9 cellular contexts compared by ENCODE assay signal in genomic region chr22:40040927-40041326, GRCh38. TPM values are rescaled to one million over a fixed set of nuclear protein-coding genes. Genes with fewer than 3 reads are reported as not detected.
DNase-seq lines count a peak whose midpoint lies in the region; ATAC-seq and TF ChIP-seq lines count a peak whose summit lies in the region.
"Had no signal": no experiment of that assay in that cellular context is flagged by ENCODE, and none has a peak within 500 bp of the region (broad histone marks: within the 10 kb centered on the region; RNA-seq: fewer than 3 reads in every experiment).

No MANE protein-coding gene starts in this region.

- TF ChIP-seq CTCF in chondrocyte (IDR thresholded peaks at IDR 0.05) = no peak
- TF ChIP-seq CTCF in osteocyte (IDR thresholded peaks at IDR 0.05) = no peak

- H3K27me3 Mint-ChIP-seq in chondrocyte (ENCODE audit: low read depth) (peaks cover 10% of the 10 kb centered on the region), osteocyte (ENCODE audit: unreplicated experiment) (peaks cover 25% of the 10 kb centered on the region)

- peaks cover 34% of the 10 kb centered on the region for H3K4me1 Mint-ChIP-seq in chondrocyte (ENCODE audit: low read depth)
- H3K4me1 Mint-ChIP-seq in osteocyte (ENCODE audit: unreplicated experiment) = peaks cover 35% of the 10 kb centered on the region

- DNase-seq in DMS79 (lab: John Stamatoyannopoulos, UW) = peak; percentile 59
- DNase-seq in NCI-H1694 (lab: John Stamatoyannopoulos, UW) = peak; percentile 76
- DNase-seq in chondrocyte (ENCODE audit: low spot score) = no peak
- DNase-seq in osteocyte (ENCODE audit: extremely low spot score, unreplicated experiment) = no peak
- DNase-seq in GOT3 (lab: John Stamatoyannopoulos, UW) = no peak
- no peak for DNase-seq in D341Med (ENCODE audit: low spot score)
- DNase-seq in NCI-H226 = no peak

- H3K36me3 Mint-ChIP-seq in chondrocyte (ENCODE audit: low read depth) (peaks cover 1% of the 10 kb centered on the region), osteocyte (ENCODE audit: unreplicated experiment) (no peaks in the 10 kb centered on the region)

- H3K27ac Mint-ChIP-seq in chondrocyte (ENCODE audit: unreplicated experiment) (peak overlapping the region; percentile 47), osteocyte (ENCODE audit: unreplicated experiment) (peak overlapping the region; percentile 44)

- H3K9me3 Mint-ChIP-seq in chondrocyte (ENCODE audit: low read depth) (no peaks in the 10 kb centered on the region), osteocyte (ENCODE audit: unreplicated experiment) (no peaks in the 10 kb centered on the region)
- H3K9me3 Mint-ChIP-seq: neural crest cell had no signal

- no peak for ATAC-seq in GM19328 (IDR thresholded peaks at IDR 0.05; ENCODE audit: unreplicated experiment)

- H3K4me3 Mint-ChIP-seq in chondrocyte (ENCODE audit: unreplicated experiment) (no peak overlapping the region), osteocyte (ENCODE audit: unreplicated experiment) (no peak overlapping the region)
- H3K4me3 Mint-ChIP-seq: neural crest cell had no signal

RNA-seq across cellular contexts. Expression of gene FAM83F, which starts 46.2 kb away (rescaled TPM):
- total RNA-seq in chondrocyte = 0.22 TPM in 1 of 3 replicates, not detected in the others
- not detected in 2 replicates for total RNA-seq in osteocyte

Comparison
In these comparisons a context has a peak if more than half of its experiments do, and no peak if none do; other contexts are left out.
1. DNase-seq: peak in DMS79 (single experiment) and NCI-H1694 (single experiment); none in chondrocyte (single experiment), osteocyte (single experiment), GOT3 (single experiment), D341Med (single experiment) and NCI-H226 (single experiment).